8 cellular contexts compared by ENCODE assay signal in the genomic region with DNA sequence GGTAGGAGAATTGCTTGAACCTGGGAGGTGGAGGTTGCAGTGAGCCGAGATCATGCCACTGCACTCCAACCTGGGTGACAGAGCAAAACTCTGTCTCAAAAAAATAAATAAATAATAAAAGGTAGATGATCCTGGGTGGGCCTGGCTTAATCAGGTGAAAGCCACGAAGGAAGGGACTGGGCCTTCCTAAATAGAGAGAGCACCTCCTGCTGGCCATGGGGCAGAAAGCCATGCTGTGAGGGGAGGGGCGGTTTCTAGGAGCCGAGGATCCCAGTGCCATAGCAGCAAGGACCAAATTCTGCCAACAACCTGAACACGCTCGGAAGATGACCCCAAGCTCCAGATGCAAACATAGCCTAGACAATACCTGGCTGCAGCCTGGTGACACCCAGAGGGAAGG. TPM values are rescaled to one million over a fixed set of nuclear protein-coding genes. Genes with fewer than 3 reads are reported as not detected.
DNase-seq lines count a peak whose midpoint lies in the region; FAIRE-seq and TF ChIP-seq lines count a peak whose summit lies in the region.
"Had no signal": no experiment of that assay in that cellular context is flagged by ENCODE, and none has a peak within 500 bp of the region (broad histone marks: within the 10 kb centered on the region; RNA-seq: fewer than 3 reads in every experiment).

No MANE protein-coding gene starts in this region.

- no peak overlapping the region for H2BK120ac ChIP-seq in trophoblast cell (ENCODE audit: insufficient read depth, low read length, poor library complexity)

- H3K4me2 ChIP-seq in trophoblast cell (ENCODE audit: low read length): no peak overlapping the region

- H2BK5ac ChIP-seq in trophoblast cell (ENCODE audit: low read depth, low read length, poor library complexity): no peak overlapping the region

- no peak overlapping the region for H3K4ac ChIP-seq in trophoblast cell (ENCODE audit: low read depth, low read length)

- H3K18ac ChIP-seq in trophoblast cell (ENCODE audit: low read length): no peak overlapping the region

- intact Hi-C loops in kidney (cut with DNase I): no loop called here

- H4K12ac ChIP-seq in trophoblast cell (ENCODE audit: low read depth, low read length): no peak overlapping the region

- H2AK5ac ChIP-seq in trophoblast cell (ENCODE audit: low read length): no peak overlapping the region

- H3K27me3 ChIP-seq in trophoblast cell (ENCODE audit: insufficient read depth, low read length): no peaks in the 10 kb centered on the region

- no peak overlapping the region for H2AFZ ChIP-seq in trophoblast cell (ENCODE audit: insufficient read depth, low read length, poor library complexity)

- no peak overlapping the region for H4K8ac ChIP-seq in trophoblast cell (ENCODE audit: low read depth, low read length)

- H3K27ac ChIP-seq in trophoblast cell (ENCODE audit: low read depth, low read length) (no peak overlapping the region), kidney (ENCODE audit: low read depth in 2 of 2, low read length in 2 of 2) (no peak overlapping the region)

- FAIRE-seq in kidney (lab: Jason Lieb, UNC): no peak

- H3K9me3 ChIP-seq in trophoblast cell (ENCODE audit: insufficient read depth, low read depth, low read length): no peaks in the 10 kb centered on the region
- no peaks in the 10 kb centered on the region for H3K9me3 ChIP-seq in kidney (ENCODE audit: control insufficient read depth in 1 of 2, low read length in 2 of 2)

- no CpG with 5 or more reads among the region's 6 CpGs for WGBS in trophoblast cell (ENCODE audit: extremely low coverage, insufficient coverage, insufficient read length)

- H3K9ac ChIP-seq in trophoblast cell (ENCODE audit: low read length) (no peak overlapping the region), kidney (ENCODE audit: low read length in 2 of 2) (no peak overlapping the region)

- H3K23ac ChIP-seq in trophoblast cell (ENCODE audit: low read length): no peak overlapping the region

- no peak overlapping the region for H3K14ac ChIP-seq in trophoblast cell (ENCODE audit: low read length)

- TF ChIP-seq CTCF in GM12865 (IDR thresholded peaks at IDR 0.05; ENCODE audit: insufficient read depth, low read depth, low read length, missing control alignments) (peak; percentile 28), kidney (IDR thresholded peaks at IDR 0.05; ENCODE audit: borderline replicate concordance, extremely low read depth, insufficient read depth) (no peak)

- H3K79me1 ChIP-seq in trophoblast cell (ENCODE audit: low read length): no peaks in the 10 kb centered on the region

- DNase-seq in GM12865 (ENCODE audit: low read depth) (no peak), M059J (ENCODE audit: low read depth) (peak; percentile 49), cerebellar cortex (ENCODE audit: low spot score) (peak; percentile 28), trophoblast cell (peak; percentile 57 to 58), NOMO-1 treated with dmso at 0.1 percent for 144 hours (lab: John Stamatoyannopoulos, UW; ENCODE audit: unreplicated experiment) (no peak), kidney (no peak)
- DNase-seq in activated effector memory CD4-positive, alpha-beta T cell treated with Interleukin-2 at 50 U/mL for 16 hours: no peak
- DNase-seq: SHP77 had no signal

- H2BK12ac ChIP-seq in trophoblast cell (ENCODE audit: low read length): no peak overlapping the region

- no peaks in the 10 kb centered on the region for H3K79me2 ChIP-seq in trophoblast cell (ENCODE audit: control insufficient read depth, insufficient read depth, low read length, poor library complexity)

- H3K36me3 ChIP-seq in trophoblast cell (ENCODE audit: control insufficient read depth in 1 of 2, insufficient read depth in 2 of 2, low read length in 2 of 2) (peaks cover 21 to 32% of the 10 kb centered on the region in 2 experiments), kidney (ENCODE audit: control insufficient read depth in 1 of 2, insufficient read depth in 2 of 2, low read length in 2 of 2) (no peaks in the 10 kb centered on the region)

- H4K91ac ChIP-seq in trophoblast cell (ENCODE audit: low read depth, low read length): no peak overlapping the region

- no peak overlapping the region for H3K4me3 ChIP-seq in GM12865 (ENCODE audit: low read depth, low read length)
- H3K4me3 ChIP-seq in trophoblast cell (ENCODE audit: low read depth, low read length): no peak overlapping the region
- H3K4me3 ChIP-seq in kidney (ENCODE audit: low read length in 2 of 2): no peak overlapping the region

- H3K4me1 ChIP-seq in trophoblast cell (ENCODE audit: control insufficient read depth in 1 of 2, insufficient read depth in 2 of 2, low read length in 2 of 2) (no peaks in the 10 kb centered on the region), kidney (ENCODE audit: control insufficient read depth in 1 of 2, insufficient read depth in 1 of 2, low read depth in 1 of 2, low read length in 2 of 2) (peaks cover 0 to 4% of the 10 kb centered on the region in 2 donors)

RNA-seq across cellular contexts. Expression of a gene that starts 24.5 kb away (rescaled TPM):
- total RNA-seq in M059J (2014; rRNA removed; shearing (Covaris generic)): 38.4 and 73.4 TPM in 2 replicates
- polyA plus RNA-seq in trophoblast cell (2013): 79.6 and 80.8 TPM in 2 replicates
- 50.6 TPM for total RNA-seq in kidney
- 48.5 TPM for polyA plus RNA-seq in kidney (ENCODE audit: insufficient read depth, low read depth, low replicate concordance)

RNA-seq across cellular contexts. Expression of a gene that starts 45.3 kb away (rescaled TPM):
- 40.1 and 70.3 TPM in 2 replicates for total RNA-seq in M059J (2014; rRNA removed; shearing (Covaris generic))
- 53.7 and 54.2 TPM in 2 replicates for polyA plus RNA-seq in trophoblast cell (2013)
- total RNA-seq in kidney: 7.3 TPM
- 2.5 TPM for polyA plus RNA-seq in kidney (ENCODE audit: insufficient read depth, low read depth, low replicate concordance)

RNA-seq across cellular contexts. Expression of a gene that starts 58.7 kb away (rescaled TPM):
- total RNA-seq in M059J (2014; rRNA removed; shearing (Covaris generic)): 543 and 581 TPM in 2 replicates
- 2,817 and 2,859 TPM in 2 replicates for polyA plus RNA-seq in trophoblast cell (2013)
- total RNA-seq in kidney: 38.3 TPM
- 26.3 TPM for polyA plus RNA-seq in kidney (ENCODE audit: insufficient read depth, low read depth, low replicate concordance)

Comparison
In these comparisons a context has a peak if more than half of its experiments do, and no peak if none do; other contexts are left out.
1. DNase-seq: peak in M059J (single experiment), cerebellar cortex (single experiment) and trophoblast cell (2 of 2); none in GM12865 (single experiment), NOMO-1 treated with dmso at 0.1 percent for 144 hours (single experiment), kidney (single experiment) and activated effector memory CD4-positive, alpha-beta T cell treated with Interleukin-2 at 50 U/mL for 16 hours (single experiment).
2. RNA of a gene that starts 58.7 kb away (total RNA-seq): 543 to 581 TPM in M059J; 38.3 TPM in kidney (single experiment); every median in the first group is over 10 times any median in the second.